In the genomic region with DNA sequence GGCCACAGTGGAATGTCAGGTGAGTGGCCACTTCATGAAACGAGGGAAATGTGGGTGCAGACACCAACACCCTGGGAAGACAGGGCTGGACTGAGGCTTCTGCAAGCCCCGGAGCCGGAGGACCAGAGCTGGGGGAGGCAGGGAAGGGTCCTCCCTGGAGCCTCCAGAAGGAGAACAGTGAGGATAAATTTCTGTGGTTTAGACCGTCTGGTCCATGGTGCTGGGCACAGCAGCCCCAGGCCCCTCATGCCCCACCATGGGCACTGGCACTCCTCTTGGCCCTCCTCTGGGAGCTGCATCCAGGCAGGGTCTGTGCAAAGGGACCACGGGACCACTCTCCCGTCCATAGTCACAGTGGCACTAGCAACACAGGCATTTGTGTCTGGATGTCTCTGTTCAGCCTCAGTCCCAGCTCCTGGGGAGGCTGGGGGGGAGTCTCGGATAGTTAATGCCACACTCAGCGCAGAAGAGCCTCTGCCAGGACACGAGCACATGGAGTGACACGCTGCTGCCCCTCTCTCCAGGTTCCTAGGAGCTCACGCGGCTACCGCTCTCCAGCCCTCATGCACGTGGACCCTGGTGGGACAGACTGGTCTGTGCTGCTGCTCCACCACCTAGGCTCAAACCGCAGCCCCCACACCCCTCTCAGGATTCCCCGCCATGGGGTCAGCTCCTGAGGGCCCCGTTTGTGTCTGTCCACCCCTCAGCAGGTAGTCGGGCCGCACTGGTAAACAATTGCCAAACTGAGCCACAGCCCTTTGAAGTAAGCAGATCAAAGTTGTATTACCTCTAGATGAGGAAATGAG, we compare ENCODE assay signal across 23 cellular contexts.
"Had no signal": no experiment of that assay in that cellular context is flagged by ENCODE, and none has a peak within 500 bp of the region (broad histone marks: within the 10 kb centered on the region; RNA-seq: fewer than 3 reads in every experiment).

No MANE protein-coding gene starts in this region.

- H3K36me3 ChIP-seq: adrenal gland had no signal

- H3K4me2 ChIP-seq: KMS-11 had no signal

- H3K4me1 ChIP-seq: adrenal gland had no signal

- H3K4me3 ChIP-seq: adrenal gland, SK-N-MC had no signal

- H3K27me3 ChIP-seq: adrenal gland had no signal

- H3K9ac ChIP-seq: KMS-11 had no signal

- ATAC-seq: activated CD8-positive, alpha-beta T cell treated with anti-CD3 and anti-CD28 coated beads, Interleukin-2, amount 10 ng/mL, durations not matched to agents 7 days and 5 days; Panc1; Right ventricle myocardium inferior; WTC11 had no signal

- H3K27ac ChIP-seq: adrenal gland, KMS-11, SK-N-MC had no signal

- H3K9me3 ChIP-seq: adrenal gland had no signal

- DNase-seq: activated CD4-positive, alpha-beta T cell treated with anti-CD3 and anti-CD28 coated beads for 48 hours; activated CD4-positive, alpha-beta T cell treated with anti-CD3 and anti-CD28 coated beads, Interleukin-2, amount 50 U/mL, for 4 hours; activated CD4-positive, CD25-positive, alpha-beta regulatory T cell treated with anti-CD3 and anti-CD28 coated beads, Interleukin-2, amount 50 U/mL, for 72 hours; activated CD8-positive, alpha-beta memory T cell treated with anti-CD3 and anti-CD28 coated beads, Interleukin-2, amount 50 U/mL, for 48 hours; activated CD8-positive, alpha-beta T cell treated with anti-CD3 and anti-CD28 coated beads, Interleukin-2, amount 10 ng/mL, durations not matched to agents 7 days and 5 days; activated naive CD4-positive, alpha-beta T cell treated with anti-CD3 and anti-CD28 coated beads, Interleukin-2, amount 50 U/mL, for 16 hours; activated naive CD8-positive, alpha-beta T cell treated with anti-CD3 and anti-CD28 coated beads, Interleukin-2, amount 10 ng/mL, durations not matched to agents 7 days and 5 days; activated T-cell treated with anti-CD3 and anti-CD28 coated beads, Interleukin-2, amount 50 U/mL, for 1 hour; adrenal gland; anterior cingulate cortex; MV-4-11; NCI-H1417 treated with DMSO at 0.1 percent for 48 hours; NCI-H1694; NCI-H2029 treated with DMSO at 0.1 percent for 48 hours; NCI-H69; NK-92 treated with Interleukin-12 subunit alpha and Interleukin-12 subunit beta, amount 100 ng/mL, for 24 hours; OCI-M1; RPMI8226 had no signal
